ENCODE assay signal across 8 cellular contexts in the genomic region with DNA sequence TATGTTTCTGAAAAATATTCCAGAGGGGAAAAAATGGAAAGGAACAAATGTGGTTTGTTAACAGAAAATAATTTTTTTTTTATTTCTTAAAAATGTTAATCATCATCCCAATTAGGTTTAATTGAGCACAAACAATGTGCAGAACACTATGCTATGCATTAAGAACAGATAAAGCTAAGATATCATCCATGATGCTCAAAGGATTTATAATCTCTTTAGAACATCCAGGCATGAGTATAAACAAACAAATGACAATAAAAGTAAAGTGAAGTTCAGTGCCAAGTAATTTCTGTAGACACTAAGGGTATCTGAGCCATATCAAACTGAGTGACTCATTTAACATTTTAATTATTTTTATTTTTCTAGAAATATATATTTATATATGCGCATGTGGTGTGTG.
"Had no signal": no experiment of that assay in that cellular context is flagged by ENCODE, and none has a peak within 500 bp of the region (broad histone marks: within the 10 kb centered on the region; RNA-seq: fewer than 3 reads in every experiment).

No MANE protein-coding gene starts in this region.

- FAIRE-seq: HepG2, HTR-8/SVneo, K562 had no signal

- H3K27ac ChIP-seq: HL-60, KMS-11 had no signal

- DNase-seq: IMR-90, KBM-7, KG1 had no signal

- H3K4me2 ChIP-seq: KMS-11 had no signal

- H3K4me3 ChIP-seq: K562 had no signal

- ATAC-seq: HepG2, K562 had no signal

- H3K9ac ChIP-seq: KMS-11 had no signal
